In the genomic region with DNA sequence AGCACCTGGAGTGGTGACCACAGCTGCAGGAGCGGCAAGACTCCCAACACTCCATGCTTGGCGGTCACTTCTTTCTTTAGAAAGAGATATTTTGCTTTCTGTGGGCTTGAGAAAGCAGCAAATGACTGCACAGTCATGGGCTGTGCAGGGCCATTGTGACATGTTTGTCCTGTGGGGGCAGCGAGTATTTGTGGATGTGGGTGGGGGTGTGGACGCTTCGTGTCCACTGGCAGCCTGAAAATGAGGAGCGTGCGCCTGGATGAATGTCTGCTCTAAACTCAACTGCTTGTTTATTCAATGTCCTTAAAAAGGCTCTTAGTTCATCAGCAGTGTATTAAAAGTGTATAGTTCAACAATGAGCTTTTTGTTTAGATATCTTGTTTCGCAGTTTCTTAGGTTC, we compare ENCODE assay signal across 1 cellular context.
TF ChIP-seq lines count a peak whose summit lies in the region.

No MANE protein-coding gene starts in this region.

TF ChIP-seq in H1, 55 proteins besides CTCF, POLR2A, EP300 and RAD21:
- no peak for TF ChIP-seq CBX8 (IDR thresholded peaks at IDR 0.05; ENCODE audit: borderline replicate concordance, low read depth, low read length)
- no peak for TF ChIP-seq NANOG (IDR thresholded peaks at IDR 0.05; ENCODE audit: insufficient read depth, low read depth, low read length, poor library complexity, severe bottlenecking)
- no peak for TF ChIP-seq ATF3 (IDR thresholded peaks at IDR 0.05; ENCODE audit: insufficient read depth, low read depth, low read length)
- TF ChIP-seq FOSL1 (IDR thresholded peaks at IDR 0.05; ENCODE audit: insufficient read depth, low read depth, low read length), result no peak
